Comparison of ENCODE assay signal across 1 cellular context in the genomic region with DNA sequence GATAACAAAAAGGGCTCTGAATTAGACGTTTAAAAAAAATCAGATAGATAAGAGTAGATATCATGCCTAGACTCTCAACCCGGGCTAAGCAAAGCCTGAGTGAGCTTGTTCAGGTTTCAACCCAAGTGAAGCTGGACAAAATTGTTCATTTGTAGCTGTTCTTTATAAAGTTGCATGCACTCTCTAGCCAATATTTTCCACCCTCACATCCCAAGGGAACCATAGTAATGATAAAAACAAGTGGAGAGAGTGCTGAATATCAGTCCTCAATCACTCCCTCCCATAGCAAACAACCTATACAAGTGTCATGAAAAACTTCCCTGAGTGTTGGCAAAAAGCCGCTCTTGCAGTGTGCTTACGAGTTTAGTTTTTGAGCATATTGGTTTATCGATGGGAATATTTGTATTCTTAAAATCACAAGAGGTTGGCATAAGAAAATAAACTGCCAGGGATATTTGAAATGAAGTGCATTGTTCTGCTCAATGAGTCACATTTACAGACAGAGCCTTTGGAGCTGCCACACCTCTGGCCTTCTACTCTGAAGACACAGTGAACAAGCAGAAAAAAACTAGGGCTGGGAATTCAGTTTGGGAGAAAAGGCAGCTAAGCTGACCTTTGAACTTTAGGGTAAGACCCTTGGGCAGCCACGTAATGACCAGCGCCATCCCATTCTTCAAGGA.
TF ChIP-seq lines count a peak whose summit lies in the region.

No MANE protein-coding gene starts in this region.

TF ChIP-seq in GM23338, 12 proteins besides CTCF, POLR2A, EP300 and RAD21 (continued from another document):
- TF ChIP-seq, protein P1, sequence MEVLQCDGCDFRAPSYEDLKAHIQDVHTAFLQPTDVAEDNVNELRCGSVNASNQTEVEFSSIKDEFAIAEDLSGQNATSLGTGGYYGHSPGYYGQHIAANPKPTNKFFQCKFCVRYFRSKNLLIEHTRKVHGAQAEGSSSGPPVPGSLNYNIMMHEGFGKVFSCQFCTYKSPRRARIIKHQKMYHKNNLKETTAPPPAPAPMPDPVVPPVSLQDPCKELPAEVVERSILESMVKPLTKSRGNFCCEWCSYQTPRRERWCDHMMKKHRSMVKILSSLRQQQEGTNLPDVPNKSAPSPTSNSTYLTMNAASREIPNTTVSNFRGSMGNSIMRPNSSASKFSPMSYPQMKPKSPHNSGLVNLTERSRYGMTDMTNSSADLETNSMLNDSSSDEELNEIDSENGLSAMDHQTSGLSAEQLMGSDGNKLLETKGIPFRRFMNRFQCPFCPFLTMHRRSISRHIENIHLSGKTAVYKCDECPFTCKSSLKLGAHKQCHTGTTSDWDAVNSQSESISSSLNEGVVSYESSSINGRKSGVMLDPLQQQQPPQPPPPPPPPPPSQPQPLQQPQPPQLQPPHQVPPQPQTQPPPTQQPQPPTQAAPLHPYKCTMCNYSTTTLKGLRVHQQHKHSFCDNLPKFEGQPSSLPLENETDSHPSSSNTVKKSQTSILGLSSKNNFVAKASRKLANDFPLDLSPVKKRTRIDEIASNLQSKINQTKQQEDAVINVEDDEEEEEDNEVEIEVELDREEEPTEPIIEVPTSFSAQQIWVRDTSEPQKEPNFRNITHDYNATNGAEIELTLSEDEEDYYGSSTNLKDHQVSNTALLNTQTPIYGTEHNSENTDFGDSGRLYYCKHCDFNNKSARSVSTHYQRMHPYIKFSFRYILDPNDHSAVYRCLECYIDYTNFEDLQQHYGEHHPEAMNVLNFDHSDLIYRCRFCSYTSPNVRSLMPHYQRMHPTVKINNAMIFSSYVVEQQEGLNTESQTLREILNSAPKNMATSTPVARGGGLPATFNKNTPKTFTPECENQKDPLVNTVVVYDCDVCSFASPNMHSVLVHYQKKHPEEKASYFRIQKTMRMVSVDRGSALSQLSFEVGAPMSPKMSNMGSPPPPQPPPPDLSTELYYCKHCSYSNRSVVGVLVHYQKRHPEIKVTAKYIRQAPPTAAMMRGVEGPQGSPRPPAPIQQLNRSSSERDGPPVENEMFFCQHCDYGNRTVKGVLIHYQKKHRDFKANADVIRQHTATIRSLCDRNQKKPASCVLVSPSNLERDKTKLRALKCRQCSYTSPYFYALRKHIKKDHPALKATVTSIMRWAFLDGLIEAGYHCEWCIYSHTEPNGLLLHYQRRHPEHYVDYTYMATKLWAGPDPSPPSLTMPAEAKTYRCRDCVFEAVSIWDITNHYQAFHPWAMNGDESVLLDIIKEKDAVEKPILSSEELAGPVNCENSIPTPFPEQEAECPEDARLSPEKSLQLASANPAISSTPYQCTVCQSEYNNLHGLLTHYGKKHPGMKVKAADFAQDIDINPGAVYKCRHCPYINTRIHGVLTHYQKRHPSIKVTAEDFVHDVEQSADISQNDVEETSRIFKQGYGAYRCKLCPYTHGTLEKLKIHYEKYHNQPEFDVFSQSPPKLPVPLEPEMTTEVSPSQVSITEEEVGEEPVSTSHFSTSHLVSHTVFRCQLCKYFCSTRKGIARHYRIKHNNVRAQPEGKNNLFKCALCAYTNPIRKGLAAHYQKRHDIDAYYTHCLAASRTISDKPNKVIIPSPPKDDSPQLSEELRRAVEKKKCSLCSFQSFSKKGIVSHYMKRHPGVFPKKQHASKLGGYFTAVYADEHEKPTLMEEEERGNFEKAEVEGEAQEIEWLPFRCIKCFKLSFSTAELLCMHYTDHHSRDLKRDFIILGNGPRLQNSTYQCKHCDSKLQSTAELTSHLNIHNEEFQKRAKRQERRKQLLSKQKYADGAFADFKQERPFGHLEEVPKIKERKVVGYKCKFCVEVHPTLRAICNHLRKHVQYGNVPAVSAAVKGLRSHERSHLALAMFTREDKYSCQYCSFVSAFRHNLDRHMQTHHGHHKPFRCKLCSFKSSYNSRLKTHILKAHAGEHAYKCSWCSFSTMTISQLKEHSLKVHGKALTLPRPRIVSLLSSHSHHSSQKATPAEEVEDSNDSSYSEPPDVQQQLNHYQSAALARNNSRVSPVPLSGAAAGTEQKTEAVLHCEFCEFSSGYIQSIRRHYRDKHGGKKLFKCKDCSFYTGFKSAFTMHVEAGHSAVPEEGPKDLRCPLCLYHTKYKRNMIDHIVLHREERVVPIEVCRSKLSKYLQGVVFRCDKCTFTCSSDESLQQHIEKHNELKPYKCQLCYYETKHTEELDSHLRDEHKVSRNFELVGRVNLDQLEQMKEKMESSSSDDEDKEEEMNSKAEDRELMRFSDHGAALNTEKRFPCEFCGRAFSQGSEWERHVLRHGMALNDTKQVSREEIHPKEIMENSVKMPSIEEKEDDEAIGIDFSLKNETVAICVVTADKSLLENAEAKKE (CRISPR knock-in tag; IDR thresholded peaks at IDR 0.05) = no peak
- no peak for TF ChIP-seq POLR2AphosphoS5 (IDR thresholded peaks at IDR 0.05; ENCODE audit: low read depth)
- no peak for TF ChIP-seq EZH2phosphoT487 (IDR thresholded peaks at IDR 0.05; ENCODE audit: unreplicated experiment)
- TF ChIP-seq CREB1 (CRISPR knock-in tag; IDR thresholded peaks at IDR 0.05; ENCODE audit: low read depth) = no peak
- TF ChIP-seq STAT1 (IDR thresholded peaks at IDR 0.05; ENCODE audit: unreplicated experiment) = no peak
- no peak for TF ChIP-seq EZH2 (IDR thresholded peaks at IDR 0.05; ENCODE audit: low read depth, unreplicated experiment)
